Comparison of ENCODE assay signal across 11 cellular contexts in genomic region chr2:18077724-18078123, GRCh38.
DNase-seq lines count a peak whose midpoint lies in the region; ATAC-seq and TF ChIP-seq lines count a peak whose summit lies in the region.
"Had no signal": no experiment of that assay in that cellular context is flagged by ENCODE, and none has a peak within 500 bp of the region (broad histone marks: within the 10 kb centered on the region; RNA-seq: fewer than 3 reads in every experiment).

No MANE protein-coding gene starts in this region.

- TF ChIP-seq CTCF in astrocyte of the spinal cord (IDR thresholded peaks at IDR 0.05; ENCODE audit: low read depth, low read length) (no peak), spleen (IDR thresholded peaks at IDR 0.05 in 8 of 11, conservative IDR thresholded peaks at IDR 0.05 in 3 of 11) (no peak)

- H3K4me1 Mint-ChIP-seq in activated naive CD8-positive, alpha-beta T cell treated with anti-CD3 and anti-CD28 coated beads, Interleukin-2, amount 10 ng/mL, durations not matched to agents 7 days and 5 days = peaks cover 10% of the 10 kb centered on the region
- peaks cover 7% of the 10 kb centered on the region for H3K4me1 Mint-ChIP-seq in activated naive CD8-positive, alpha-beta T cell treated with anti-CD3 and anti-CD28 coated beads for 36 hours
- no peaks in the 10 kb centered on the region for H3K4me1 Mint-ChIP-seq in stimulated activated naive B cell treated with anti-CD40 and anti-IgM and Interleukin-4, amounts not matched to agents 10 μg/mL and 1 μg/mL and 100 μg/mL, for 72 hours
- H3K4me1 Mint-ChIP-seq: central memory CD8-positive, alpha-beta T cell had no signal

- no peaks in the 10 kb centered on the region for H3K36me3 Mint-ChIP-seq in activated naive CD8-positive, alpha-beta T cell treated with anti-CD3 and anti-CD28 coated beads, Interleukin-2, amount 10 ng/mL, durations not matched to agents 7 days and 5 days
- no peaks in the 10 kb centered on the region for H3K36me3 Mint-ChIP-seq in activated naive CD8-positive, alpha-beta T cell treated with anti-CD3 and anti-CD28 coated beads for 36 hours
- no peaks in the 10 kb centered on the region for H3K36me3 Mint-ChIP-seq in stimulated activated naive B cell treated with anti-CD40 and anti-IgM and Interleukin-4, amounts not matched to agents 10 μg/mL and 1 μg/mL and 100 μg/mL, for 72 hours

- no peaks in the 10 kb centered on the region for H3K27me3 Mint-ChIP-seq in activated naive CD8-positive, alpha-beta T cell treated with anti-CD3 and anti-CD28 coated beads, Interleukin-2, amount 10 ng/mL, durations not matched to agents 7 days and 5 days
- no peaks in the 10 kb centered on the region for H3K27me3 Mint-ChIP-seq in activated naive CD8-positive, alpha-beta T cell treated with anti-CD3 and anti-CD28 coated beads for 36 hours
- H3K27me3 Mint-ChIP-seq in stimulated activated naive B cell treated with anti-CD40 and anti-IgM and Interleukin-4, amounts not matched to agents 10 μg/mL and 1 μg/mL and 100 μg/mL, for 72 hours = peaks cover 7 to 8% of the 10 kb centered on the region in 2 donors
- H3K27me3 Mint-ChIP-seq: central memory CD8-positive, alpha-beta T cell had no signal

- POLR2A ChIA-PET in activated naive CD8-positive, alpha-beta T cell treated with anti-CD3 and anti-CD28 coated beads, Interleukin-2, amount 10 ng/mL, durations not matched to agents 7 days and 5 days (lab: Charles Lee) = no interaction called here

- H3K27ac Mint-ChIP-seq in activated naive CD8-positive, alpha-beta T cell treated with anti-CD3 and anti-CD28 coated beads, Interleukin-2, amount 10 ng/mL, durations not matched to agents 7 days and 5 days = no peak overlapping the region
- H3K27ac Mint-ChIP-seq in activated naive CD8-positive, alpha-beta T cell treated with anti-CD3 and anti-CD28 coated beads for 36 hours = no peak overlapping the region
- H3K27ac Mint-ChIP-seq in stimulated activated naive B cell treated with anti-CD40 and anti-IgM and Interleukin-4, amounts not matched to agents 10 μg/mL and 1 μg/mL and 100 μg/mL, for 72 hours = no peak overlapping the region

- peak; percentile 86 for ATAC-seq in activated naive CD8-positive, alpha-beta T cell treated with anti-CD3 and anti-CD28 coated beads, Interleukin-2, amount 10 ng/mL, durations not matched to agents 7 days and 5 days (ENCODE audit: low read depth)
- ATAC-seq in stimulated activated naive B cell treated with anti-CD40 and anti-IgM and Interleukin-4, amounts not matched to agents 10 μg/mL and 1 μg/mL and 100 μg/mL, for 72 hours (replicated peaks) = peak; percentile 25 to 50

- in situ Hi-C loops in astrocyte of the spinal cord (cut with HindIII; ENCODE audit: low sequenced_read_pairs) = no loop called here

- H3K4me3 Mint-ChIP-seq in activated naive CD8-positive, alpha-beta T cell treated with anti-CD3 and anti-CD28 coated beads, Interleukin-2, amount 10 ng/mL, durations not matched to agents 7 days and 5 days = no peak overlapping the region
- H3K4me3 Mint-ChIP-seq in activated naive CD8-positive, alpha-beta T cell treated with anti-CD3 and anti-CD28 coated beads for 36 hours = no peak overlapping the region
- no peak overlapping the region for H3K4me3 Mint-ChIP-seq in stimulated activated naive B cell treated with anti-CD40 and anti-IgM and Interleukin-4, amounts not matched to agents 10 μg/mL and 1 μg/mL and 100 μg/mL, for 72 hours
- H3K4me3 Mint-ChIP-seq: central memory CD8-positive, alpha-beta T cell had no signal

- DNase-seq in activated naive CD8-positive, alpha-beta T cell treated with anti-CD3 and anti-CD28 coated beads, Interleukin-2, amount 10 ng/mL, durations not matched to agents 7 days and 5 days = no peak
- DNase-seq in activated naive CD8-positive, alpha-beta T cell treated with anti-CD3 and anti-CD28 coated beads for 36 hours = no peak
- peak; percentile 91 for DNase-seq in NCI-H226
- peak; percentile 90 for DNase-seq in astrocyte of the spinal cord (ENCODE audit: low read depth, low spot score)
- DNase-seq in stimulated activated naive B cell treated with anti-CD40 and anti-IgM and Interleukin-4, amounts not matched to agents 10 μg/mL and 1 μg/mL and 100 μg/mL, for 72 hours = no peak
- no peak for DNase-seq in iPS-NIHi7 (ENCODE audit: extremely low spot score)
- DNase-seq in spleen = no peak
- DNase-seq in stimulated activated CD4-positive, alpha-beta T cell treated with anti-CD3 and anti-CD28 coated beads, Interleukin-2, amount 100 ng/mL, for 48 hours = no peak
- DNase-seq: hippocampal formation had no signal

- no peak overlapping the region for H3K4me3 ChIP-seq in astrocyte of the spinal cord (ENCODE audit: low read depth, low read length)
- H3K4me3 ChIP-seq in spleen = no peak overlapping the region
- H3K4me3 ChIP-seq: skin epidermis had no signal

- no peak overlapping the region for H3K27ac ChIP-seq in spleen

- H3K27me3 ChIP-seq in spleen (replicated peaks in 1 of 7) = no peaks in the 10 kb centered on the region

- H3K36me3 ChIP-seq in spleen = no peaks in the 10 kb centered on the region

- no peaks in the 10 kb centered on the region for H3K9me3 Mint-ChIP-seq in activated naive CD8-positive, alpha-beta T cell treated with anti-CD3 and anti-CD28 coated beads, Interleukin-2, amount 10 ng/mL, durations not matched to agents 7 days and 5 days
- peaks cover 1% of the 10 kb centered on the region for H3K9me3 Mint-ChIP-seq in activated naive CD8-positive, alpha-beta T cell treated with anti-CD3 and anti-CD28 coated beads for 36 hours
- H3K9me3 Mint-ChIP-seq in stimulated activated naive B cell treated with anti-CD40 and anti-IgM and Interleukin-4, amounts not matched to agents 10 μg/mL and 1 μg/mL and 100 μg/mL, for 72 hours = peaks cover 3 to 4% of the 10 kb centered on the region in 2 donors

- WGBS in spleen, 5 donors = 17 to 45% (median 32%) methylated on average over 1 of the region's 1 CpG

- no peak for TF ChIP-seq POLR2A in spleen (IDR thresholded peaks at IDR 0.05)

- no peaks in the 10 kb centered on the region for H3K4me1 ChIP-seq in spleen

- peaks cover 0 to 10% (median 0%) of the 10 kb centered on the region in 8 donors for H3K9me3 ChIP-seq in spleen

- intact Hi-C loops in spleen (cut with DNase I; ENCODE audit: low total_unique reads) = no loop called here

Comparison
In these comparisons a context has a peak if more than half of its experiments do, and no peak if none do; other contexts are left out.
1. DNase-seq: peak in NCI-H226 (single experiment) and astrocyte of the spinal cord (single experiment); none in activated naive CD8-positive, alpha-beta T cell treated with anti-CD3 and anti-CD28 coated beads, Interleukin-2, amount 10 ng/mL, durations not matched to agents 7 days and 5 days (single experiment), activated naive CD8-positive, alpha-beta T cell treated with anti-CD3 and anti-CD28 coated beads for 36 hours (single experiment), stimulated activated naive B cell treated with anti-CD40 and anti-IgM and Interleukin-4, amounts not matched to agents 10 μg/mL and 1 μg/mL and 100 μg/mL, for 72 hours (single experiment), iPS-NIHi7 (single experiment), spleen (single experiment) and stimulated activated CD4-positive, alpha-beta T cell treated with anti-CD3 and anti-CD28 coated beads, Interleukin-2, amount 100 ng/mL, for 48 hours (0 of 2).